ENCODE assay signal across 1 cellular context in genomic region chr11:316031-316701, GRCh38.
TF ChIP-seq lines count a peak whose summit lies in the region.

No MANE protein-coding gene starts in this region.

TF ChIP-seq in GM12878, 131 proteins besides CTCF, POLR2A, EP300 and RAD21:
- TF ChIP-seq STAT1 (conservative IDR thresholded peaks at IDR 0.05) (no peak), KDM1A (IDR thresholded peaks at IDR 0.05; ENCODE audit: borderline replicate concordance) (no peak), ESRRA (IDR thresholded peaks at IDR 0.05; ENCODE audit: low read length) (no peak), ZNF207 (IDR thresholded peaks at IDR 0.05; ENCODE audit: borderline replicate concordance) (no peak), SIN3A (IDR thresholded peaks at IDR 0.05; ENCODE audit: low read depth, low read length) (0 out of 2 replicates have a peak, but pooled peaks have one; percentile 45), GATAD2B (conservative IDR thresholded peaks at IDR 0.05; ENCODE audit: low read depth) (0 out of 2 replicates have a peak, but pooled peaks have one; percentile 38), NRF1 (conservative IDR thresholded peaks at IDR 0.05; ENCODE audit: low read depth, low read length) (no peak), RFX5 (IDR thresholded peaks at IDR 0.05; ENCODE audit: low read depth, low read length) (no peak), HDGF (IDR thresholded peaks at IDR 0.05) (0 out of 2 replicates have a peak, but pooled peaks have one; percentile 34), ZZZ3 (IDR thresholded peaks at IDR 0.05; ENCODE audit: control insufficient read depth, insufficient read length, low read depth) (no peak), RELA (IDR thresholded peaks at IDR 0.05; ENCODE audit: borderline replicate concordance, partially characterized antibody) (peak; percentile 9), IKZF1 (conservative IDR thresholded peaks at IDR 0.05) (peak; percentile 48), POLR2AphosphoS5 (IDR thresholded peaks at IDR 0.05; ENCODE audit: low read length) (no peak), PRDM15 (CRISPR knock-in tag; IDR thresholded peaks at IDR 0.05) (no peak), BHLHE40 (IDR thresholded peaks at IDR 0.05; ENCODE audit: borderline replicate concordance in 1 of 2, low read depth in 2 of 2, low read length in 1 of 2) (peak in 1 of 2 experiments; percentile 78; a peak in 2 of 4 replicates), CREM (IDR thresholded peaks at IDR 0.05; ENCODE audit: low read depth) (no peak), TAF1 (IDR thresholded peaks at IDR 0.05; ENCODE audit: borderline replicate concordance, low read depth, low read length) (no peak), ZNF384 (IDR thresholded peaks at IDR 0.05; ENCODE audit: borderline replicate concordance, low read depth, low read length) (no peak), POU2F2 (IDR thresholded peaks at IDR 0.05; ENCODE audit: borderline replicate concordance, low read depth, low read length) (0 out of 3 replicates have a peak, but pooled peaks have one; percentile 7), ATF2 (IDR thresholded peaks at IDR 0.05; ENCODE audit: low read length) (no peak), MTA3 (IDR thresholded peaks at IDR 0.05; ENCODE audit: borderline replicate concordance, low read length) (no peak; the same call in 1 of the 2 replicates), RUNX3 (IDR thresholded peaks at IDR 0.05; ENCODE audit: low read length) (0 out of 2 replicates have a peak, but pooled peaks have one; percentile 11), ETV6 (conservative IDR thresholded peaks at IDR 0.05 in 1 of 2, IDR thresholded peaks at IDR 0.05 in 1 of 2; ENCODE audit: borderline replicate concordance in 1 of 2, low read depth in 1 of 2) (no peak)
- TF ChIP-seq, protein P1, sequence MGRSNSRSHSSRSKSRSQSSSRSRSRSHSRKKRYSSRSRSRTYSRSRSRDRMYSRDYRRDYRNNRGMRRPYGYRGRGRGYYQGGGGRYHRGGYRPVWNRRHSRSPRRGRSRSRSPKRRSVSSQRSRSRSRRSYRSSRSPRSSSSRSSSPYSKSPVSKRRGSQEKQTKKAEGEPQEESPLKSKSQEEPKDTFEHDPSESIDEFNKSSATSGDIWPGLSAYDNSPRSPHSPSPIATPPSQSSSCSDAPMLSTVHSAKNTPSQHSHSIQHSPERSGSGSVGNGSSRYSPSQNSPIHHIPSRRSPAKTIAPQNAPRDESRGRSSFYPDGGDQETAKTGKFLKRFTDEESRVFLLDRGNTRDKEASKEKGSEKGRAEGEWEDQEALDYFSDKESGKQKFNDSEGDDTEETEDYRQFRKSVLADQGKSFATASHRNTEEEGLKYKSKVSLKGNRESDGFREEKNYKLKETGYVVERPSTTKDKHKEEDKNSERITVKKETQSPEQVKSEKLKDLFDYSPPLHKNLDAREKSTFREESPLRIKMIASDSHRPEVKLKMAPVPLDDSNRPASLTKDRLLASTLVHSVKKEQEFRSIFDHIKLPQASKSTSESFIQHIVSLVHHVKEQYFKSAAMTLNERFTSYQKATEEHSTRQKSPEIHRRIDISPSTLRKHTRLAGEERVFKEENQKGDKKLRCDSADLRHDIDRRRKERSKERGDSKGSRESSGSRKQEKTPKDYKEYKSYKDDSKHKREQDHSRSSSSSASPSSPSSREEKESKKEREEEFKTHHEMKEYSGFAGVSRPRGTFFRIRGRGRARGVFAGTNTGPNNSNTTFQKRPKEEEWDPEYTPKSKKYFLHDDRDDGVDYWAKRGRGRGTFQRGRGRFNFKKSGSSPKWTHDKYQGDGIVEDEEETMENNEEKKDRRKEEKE (IDR thresholded peaks at IDR 0.05), result no peak
- TF ChIP-seq, protein P2, sequence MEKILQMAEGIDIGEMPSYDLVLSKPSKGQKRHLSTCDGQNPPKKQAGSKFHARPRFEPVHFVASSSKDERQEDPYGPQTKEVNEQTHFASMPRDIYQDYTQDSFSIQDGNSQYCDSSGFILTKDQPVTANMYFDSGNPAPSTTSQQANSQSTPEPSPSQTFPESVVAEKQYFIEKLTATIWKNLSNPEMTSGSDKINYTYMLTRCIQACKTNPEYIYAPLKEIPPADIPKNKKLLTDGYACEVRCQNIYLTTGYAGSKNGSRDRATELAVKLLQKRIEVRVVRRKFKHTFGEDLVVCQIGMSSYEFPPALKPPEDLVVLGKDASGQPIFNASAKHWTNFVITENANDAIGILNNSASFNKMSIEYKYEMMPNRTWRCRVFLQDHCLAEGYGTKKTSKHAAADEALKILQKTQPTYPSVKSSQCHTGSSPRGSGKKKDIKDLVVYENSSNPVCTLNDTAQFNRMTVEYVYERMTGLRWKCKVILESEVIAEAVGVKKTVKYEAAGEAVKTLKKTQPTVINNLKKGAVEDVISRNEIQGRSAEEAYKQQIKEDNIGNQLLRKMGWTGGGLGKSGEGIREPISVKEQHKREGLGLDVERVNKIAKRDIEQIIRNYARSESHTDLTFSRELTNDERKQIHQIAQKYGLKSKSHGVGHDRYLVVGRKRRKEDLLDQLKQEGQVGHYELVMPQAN (conservative IDR thresholded peaks at IDR 0.05), result 0 out of 2 replicates have a peak, but pooled peaks have one; percentile 25
